ENCODE assay signal across 22 cellular contexts in genomic region chr4:159201168-159201567, GRCh38.
DNase-seq lines count a peak whose midpoint lies in the region; ATAC-seq lines count a peak whose summit lies in the region.
"Had no signal": no experiment of that assay in that cellular context is flagged by ENCODE, and none has a peak within 500 bp of the region (broad histone marks: within the 10 kb centered on the region; RNA-seq: fewer than 3 reads in every experiment).

No MANE protein-coding gene starts in this region.

- intact Hi-C loops in right cardiac atrium (cut with DNase I), result loop anchor here in 3 of 4 donors (5.0 to 10.0 kb wide), 4 partner anchors 244 to 476 kb away; partner anchors contain the start of gene PPID (in 3 of the 3)

- no peak overlapping the region for H3K4me3 Mint-ChIP-seq in stimulated activated naive B cell treated with anti-CD40 and anti-IgM and Interleukin-4, amounts not matched to agents 10 μg/mL and 1 μg/mL and 100 μg/mL, for 72 hours
- no peak overlapping the region for H3K4me3 Mint-ChIP-seq in activated CD8-positive, alpha-beta T cell treated with anti-CD3 and anti-CD28 coated beads, Interleukin-2, amount 10 ng/mL, durations not matched to agents 7 days and 5 days
- H3K4me3 Mint-ChIP-seq: activated CD4-positive, alpha-beta memory T cell treated with anti-CD3 and anti-CD28 coated beads, Interleukin-2, amount 10 ng/mL, durations not matched to agents 7 days and 5 days; CD14-positive monocyte; immature natural killer cell had no signal

- H3K27ac Mint-ChIP-seq in stimulated activated naive B cell treated with anti-CD40 and anti-IgM and Interleukin-4, amounts not matched to agents 10 μg/mL and 1 μg/mL and 100 μg/mL, for 72 hours, result no peak overlapping the region
- H3K27ac Mint-ChIP-seq in activated CD8-positive, alpha-beta T cell treated with anti-CD3 and anti-CD28 coated beads, Interleukin-2, amount 10 ng/mL, durations not matched to agents 7 days and 5 days, result no peak overlapping the region
- H3K27ac Mint-ChIP-seq: activated CD4-positive, alpha-beta memory T cell treated with anti-CD3 and anti-CD28 coated beads, Interleukin-2, amount 10 ng/mL, durations not matched to agents 7 days and 5 days; CD14-positive monocyte; immature natural killer cell had no signal

- DNase-seq in DMS53 treated with DMSO at 0.1 percent for 48 hours (lab: John Stamatoyannopoulos, UW; ENCODE audit: unreplicated experiment), result peak; percentile 5
- DNase-seq in NCI-H1930 (lab: John Stamatoyannopoulos, UW), result peak; percentile 43 to 69
- peak; percentile 13 for DNase-seq in cerebellum (ENCODE audit: low spot score)
- no peak for DNase-seq in right cardiac atrium
- no peak for DNase-seq in epidermal melanocyte (ENCODE audit: insufficient read length, low spot score)
- no peak for DNase-seq in stimulated activated naive B cell treated with anti-CD40 and anti-IgM and Interleukin-4, amounts not matched to agents 10 μg/mL and 1 μg/mL and 100 μg/mL, for 72 hours
- no peak for DNase-seq in activated CD8-positive, alpha-beta T cell treated with anti-CD3 and anti-CD28 coated beads, Interleukin-2, amount 10 ng/mL, durations not matched to agents 7 days and 5 days
- DNase-seq: activated CD4-positive, alpha-beta memory T cell treated with anti-CD3 and anti-CD28 coated beads, Interleukin-2, amount 10 ng/mL, durations not matched to agents 7 days and 5 days; activated CD4-positive, CD25-positive, alpha-beta regulatory T cell; activated effector memory CD4-positive, alpha-beta T cell treated with anti-CD3 and anti-CD28 coated beads, Interleukin-2, amount 50 U/mL, for 16 hours; activated T-cell treated with anti-CD3 and anti-CD28 coated beads for 4 hours; body of pancreas; cortex of kidney; H7; immature natural killer cell; mucosa of descending colon; NCI-H2029 treated with DMSO at 0.1 percent for 48 hours; NCI-H526; T-helper 9 cell had no signal

- POLR2A ChIA-PET in activated CD8-positive, alpha-beta T cell treated with anti-CD3 and anti-CD28 coated beads, Interleukin-2, amount 10 ng/mL, durations not matched to agents 7 days and 5 days (lab: Charles Lee), result no interaction called here

- ATAC-seq in right cardiac atrium (peak; percentile 55), HG02852 (IDR thresholded peaks at IDR 0.05; ENCODE audit: unreplicated experiment) (no peak)
- ATAC-seq in stimulated activated naive B cell treated with anti-CD40 and anti-IgM and Interleukin-4, amounts not matched to agents 10 μg/mL and 1 μg/mL and 100 μg/mL, for 72 hours (replicated peaks), result no peak
- no peak for ATAC-seq in activated CD8-positive, alpha-beta T cell treated with anti-CD3 and anti-CD28 coated beads, Interleukin-2, amount 10 ng/mL, durations not matched to agents 7 days and 5 days
- ATAC-seq: body of pancreas, K562, mucosa of descending colon had no signal

- H3K9me3 ChIP-seq in right cardiac atrium (ENCODE audit: control insufficient read depth, low read length), result no peaks in the 10 kb centered on the region
- H3K9me3 ChIP-seq: body of pancreas, mucosa of descending colon had no signal

- H3K4me3 ChIP-seq in right cardiac atrium (ENCODE audit: low read length), result no peak overlapping the region
- H3K4me3 ChIP-seq: body of pancreas, K562, mucosa of descending colon had no signal

- H3K36me3 Mint-ChIP-seq in stimulated activated naive B cell treated with anti-CD40 and anti-IgM and Interleukin-4, amounts not matched to agents 10 μg/mL and 1 μg/mL and 100 μg/mL, for 72 hours, result peaks cover 0 to 2% of the 10 kb centered on the region in 2 donors
- H3K36me3 Mint-ChIP-seq in activated CD8-positive, alpha-beta T cell treated with anti-CD3 and anti-CD28 coated beads, Interleukin-2, amount 10 ng/mL, durations not matched to agents 7 days and 5 days (ENCODE audit: low read depth), result no peaks in the 10 kb centered on the region
- H3K36me3 Mint-ChIP-seq: immature natural killer cell had no signal

- CTCF ChIA-PET in activated CD8-positive, alpha-beta T cell treated with anti-CD3 and anti-CD28 coated beads, Interleukin-2, amount 10 ng/mL, durations not matched to agents 7 days and 5 days (lab: Charles Lee), result interaction anchor here (0.7 to 3.5 kb wide), 6 partner anchors 9 to 374 kb away, joined by 3 to 38 read pairs (median 7); no protein-coding TSS in a partner anchor

- no peaks in the 10 kb centered on the region for H3K27me3 Mint-ChIP-seq in stimulated activated naive B cell treated with anti-CD40 and anti-IgM and Interleukin-4, amounts not matched to agents 10 μg/mL and 1 μg/mL and 100 μg/mL, for 72 hours
- H3K27me3 Mint-ChIP-seq in activated CD8-positive, alpha-beta T cell treated with anti-CD3 and anti-CD28 coated beads, Interleukin-2, amount 10 ng/mL, durations not matched to agents 7 days and 5 days (ENCODE audit: low read depth), result no peaks in the 10 kb centered on the region
- H3K27me3 Mint-ChIP-seq: activated CD4-positive, alpha-beta memory T cell treated with anti-CD3 and anti-CD28 coated beads, Interleukin-2, amount 10 ng/mL, durations not matched to agents 7 days and 5 days had no signal

- peaks cover 16 to 28% of the 10 kb centered on the region in 2 donors for H3K4me1 Mint-ChIP-seq in stimulated activated naive B cell treated with anti-CD40 and anti-IgM and Interleukin-4, amounts not matched to agents 10 μg/mL and 1 μg/mL and 100 μg/mL, for 72 hours
- peaks cover 16% of the 10 kb centered on the region for H3K4me1 Mint-ChIP-seq in activated CD8-positive, alpha-beta T cell treated with anti-CD3 and anti-CD28 coated beads, Interleukin-2, amount 10 ng/mL, durations not matched to agents 7 days and 5 days (ENCODE audit: low read depth)

- WGBS in right cardiac atrium, result 41% methylated on average over 6 of the region's 6 CpGs

- H3K9me3 Mint-ChIP-seq in stimulated activated naive B cell treated with anti-CD40 and anti-IgM and Interleukin-4, amounts not matched to agents 10 μg/mL and 1 μg/mL and 100 μg/mL, for 72 hours, result peaks cover 0 to 2% of the 10 kb centered on the region in 2 donors
- no peaks in the 10 kb centered on the region for H3K9me3 Mint-ChIP-seq in activated CD8-positive, alpha-beta T cell treated with anti-CD3 and anti-CD28 coated beads, Interleukin-2, amount 10 ng/mL, durations not matched to agents 7 days and 5 days (ENCODE audit: insufficient read depth)
- H3K9me3 Mint-ChIP-seq: activated CD4-positive, alpha-beta memory T cell treated with anti-CD3 and anti-CD28 coated beads, Interleukin-2, amount 10 ng/mL, durations not matched to agents 7 days and 5 days; immature natural killer cell had no signal

- no peaks in the 10 kb centered on the region for H3K27me3 ChIP-seq in right cardiac atrium (ENCODE audit: control insufficient read depth, insufficient read depth)
- H3K27me3 ChIP-seq: body of pancreas had no signal

- H3K4me1 ChIP-seq in right cardiac atrium (ENCODE audit: control insufficient read depth, insufficient read depth, low read length), result peaks cover 6% of the 10 kb centered on the region
- H3K4me1 ChIP-seq: body of pancreas had no signal

- H3K27ac ChIP-seq in right cardiac atrium (ENCODE audit: low read length), result no peak overlapping the region
- H3K27ac ChIP-seq: body of pancreas had no signal

Comparison
In these comparisons a context has a peak if more than half of its experiments do, and no peak if none do; other contexts are left out.
1. DNase-seq: peak in DMS53 treated with DMSO at 0.1 percent for 48 hours (single experiment), NCI-H1930 (2 of 2) and cerebellum (single experiment); none in right cardiac atrium (0 of 3), epidermal melanocyte (single experiment), stimulated activated naive B cell treated with anti-CD40 and anti-IgM and Interleukin-4, amounts not matched to agents 10 μg/mL and 1 μg/mL and 100 μg/mL, for 72 hours (single experiment) and activated CD8-positive, alpha-beta T cell treated with anti-CD3 and anti-CD28 coated beads, Interleukin-2, amount 10 ng/mL, durations not matched to agents 7 days and 5 days (single experiment).
2. ATAC-seq: peak in right cardiac atrium (2 of 2); none in HG02852 (single experiment), stimulated activated naive B cell treated with anti-CD40 and anti-IgM and Interleukin-4, amounts not matched to agents 10 μg/mL and 1 μg/mL and 100 μg/mL, for 72 hours (0 of 2) and activated CD8-positive, alpha-beta T cell treated with anti-CD3 and anti-CD28 coated beads, Interleukin-2, amount 10 ng/mL, durations not matched to agents 7 days and 5 days (single experiment).